Comparison of ENCODE assay signal across 8 cellular contexts in genomic region chr7:105016083-105017075, GRCh38. TPM values are rescaled to one million over a fixed set of nuclear protein-coding genes. Genes with fewer than 3 reads are reported as not detected.
A peak's percentile ranks its signal among the peaks of the same experiment; 100 is the strongest.
DNase-seq lines count a peak whose midpoint lies in the region; ATAC-seq and TF ChIP-seq lines count a peak whose summit lies in the region.

No MANE protein-coding gene starts in this region.

- peaks cover 38% of the 10 kb centered on the region for H3F3A ChIP-seq in MM.1S (ENCODE audit: insufficient read depth, low read length)

- peak overlapping the region; percentile 100 for H3K27ac Mint-ChIP-seq in CD4-positive, alpha-beta T cell
- H3K27ac Mint-ChIP-seq in neural crest cell (ENCODE audit: unreplicated experiment), result peak overlapping the region; percentile 95

- peaks cover 13% of the 10 kb centered on the region for H3K27me3 Mint-ChIP-seq in CD4-positive, alpha-beta T cell
- H3K27me3 Mint-ChIP-seq in neural crest cell (ENCODE audit: low read depth), result peaks cover 13% of the 10 kb centered on the region

- peaks cover 83% of the 10 kb centered on the region for H3K79me2 ChIP-seq in MM.1S (ENCODE audit: low read length)

- no peaks in the 10 kb centered on the region for H3K9me2 ChIP-seq in MM.1S (replicated peaks; ENCODE audit: insufficient read depth, low read length)

- H3K4me3 Mint-ChIP-seq in CD4-positive, alpha-beta T cell, result peak overlapping the region; percentile 97
- peak overlapping the region; percentile 100 for H3K4me3 Mint-ChIP-seq in neural crest cell

- CTCF ChIA-PET in CD4-positive, alpha-beta T cell (lab: Charles Lee), result interaction anchor here (1.2 to 14.8 kb wide), 4 partner anchors 9 to 33 kb away, joined by 3 to 159 read pairs (median 5); no protein-coding TSS in a partner anchor

- POLR2A ChIA-PET in CD4-positive, alpha-beta T cell (lab: Charles Lee), result interaction anchor here (0.6 to 10.2 kb wide), 17 partner anchors 10 to 432 kb away, joined by 3 to 560 read pairs (median 5); no protein-coding TSS in a partner anchor

- no peak overlapping the region for H2AFZ ChIP-seq in MM.1S (ENCODE audit: low read length)

- no peaks in the 10 kb centered on the region for H3K9me3 ChIP-seq in CD4-positive, alpha-beta T cell (ENCODE audit: control insufficient read depth, low read length)
- H3K9me3 ChIP-seq in MM.1S (replicated peaks; ENCODE audit: insufficient read depth, low read length), result no peaks in the 10 kb centered on the region

- H3K4me3 ChIP-seq in MM.1S (ENCODE audit: low read length) (peak overlapping the region; percentile 95), choroid plexus epithelial cell (ENCODE audit: low read depth, low read length) (peak overlapping the region; percentile 95)

- no peak for ATAC-seq in CD4-positive, alpha-beta T cell (ENCODE audit: poor library complexity)
- no peak for ATAC-seq in HG02623 (IDR thresholded peaks at IDR 0.05; ENCODE audit: unreplicated experiment)

- no peaks in the 10 kb centered on the region for H3K9me3 Mint-ChIP-seq in CD4-positive, alpha-beta T cell
- H3K9me3 Mint-ChIP-seq in neural crest cell, result no peaks in the 10 kb centered on the region

- intact Hi-C loops in CD4-positive, alpha-beta T cell (cut with DNase I, micrococcal nuclease), result loop anchor here (1.0 to 10.0 kb wide), 6 partner anchors 14 to 1268 kb away; partner anchors contain the start of gene NAMPT (in 1 of the 2)

- no peak for TF ChIP-seq CTCF in CD4-positive, alpha-beta T cell (IDR thresholded peaks at IDR 0.05)
- TF ChIP-seq CTCF in MM.1S (IDR thresholded peaks at IDR 0.05; ENCODE audit: low read length) (no peak), choroid plexus epithelial cell (conservative IDR thresholded peaks at IDR 0.05; ENCODE audit: low read depth, low read length) (no peak), neural crest cell (conservative IDR thresholded peaks at IDR 0.05) (no peak)

- H4K20me1 ChIP-seq in MM.1S (ENCODE audit: insufficient read depth, low read length), result peaks cover 32% of the 10 kb centered on the region; the same call in 1 of the 2 replicates

- no peak for DNase-seq in CD4-positive, alpha-beta T cell
- DNase-seq in MM.1S (no peak), choroid plexus epithelial cell (ENCODE audit: low read depth) (peak; percentile 59), neural crest cell (ENCODE audit: low read depth, low spot score) (no peak), OCI-M2 (lab: John Stamatoyannopoulos, UW; ENCODE audit: unreplicated experiment) (no peak), T-helper 9 cell (no peak), NCI-H187 (lab: John Stamatoyannopoulos, UW) (no peak)

- peak overlapping the region; percentile 82 for H3K4me2 ChIP-seq in MM.1S (ENCODE audit: low read depth, low read length)

- peak overlapping the region; percentile 99 for H3K9ac ChIP-seq in MM.1S (ENCODE audit: low read length)

- H3K4me1 ChIP-seq in MM.1S (ENCODE audit: low read length), result peaks cover 12% of the 10 kb centered on the region; the same call in 1 of the 2 replicates

- peaks cover 55% of the 10 kb centered on the region for H3K4me1 Mint-ChIP-seq in CD4-positive, alpha-beta T cell (ENCODE audit: low read depth)
- peaks cover 44% of the 10 kb centered on the region for H3K4me1 Mint-ChIP-seq in neural crest cell

- H3K27me3 ChIP-seq in CD4-positive, alpha-beta T cell (ENCODE audit: control insufficient read depth, insufficient read depth, low read length), result no peaks in the 10 kb centered on the region
- no peaks in the 10 kb centered on the region for H3K27me3 ChIP-seq in MM.1S (replicated peaks; ENCODE audit: insufficient read depth, low read length)

- peaks cover 66% of the 10 kb centered on the region for H3K36me3 Mint-ChIP-seq in CD4-positive, alpha-beta T cell (ENCODE audit: low read depth)
- peaks cover 9% of the 10 kb centered on the region for H3K36me3 Mint-ChIP-seq in neural crest cell (ENCODE audit: low read depth)

- H3K27ac ChIP-seq in CD4-positive, alpha-beta T cell (ENCODE audit: low read depth, low read length), result peak overlapping the region; percentile 100
- H3K27ac ChIP-seq in MM.1S (ENCODE audit: low read length), result peak overlapping the region; percentile 98

- no peaks in the 10 kb centered on the region for H3K36me3 ChIP-seq in MM.1S (replicated peaks; ENCODE audit: insufficient read depth, low read length)

RNA-seq across cellular contexts. Expression of gene KMT2E, which starts 2.4 kb away (rescaled TPM):
- 100 to 1,000 TPM; 295 to 296 TPM for total RNA-seq in CD4-positive, alpha-beta T cell
- 75.5 and 79.6 TPM in 2 replicates for total RNA-seq in neural crest cell
